ENCODE assay signal across 21 cellular contexts in genomic region chr16:67486805-67487204, GRCh38. TPM values are rescaled to one million over a fixed set of nuclear protein-coding genes. Genes with fewer than 3 reads are reported as not detected.
A peak's percentile ranks its signal among the peaks of the same experiment; 100 is the strongest.
DNase-seq lines count a peak whose midpoint lies in the region; ATAC-seq and TF ChIP-seq lines count a peak whose summit lies in the region.
"Had no signal": no experiment of that assay in that cellular context is flagged by ENCODE, and none has a peak within 500 bp of the region (broad histone marks: within the 10 kb centered on the region; RNA-seq: fewer than 3 reads in every experiment).

No MANE protein-coding gene starts in this region.

- no peaks in the 10 kb centered on the region for H4K20me1 ChIP-seq in IMR-90 (ENCODE audit: insufficient read depth, low read length)

- H3K4me1 ChIP-seq in IMR-90 (ENCODE audit: control insufficient read depth, insufficient read depth, low read length), result peaks cover 13% of the 10 kb centered on the region
- peaks cover 3 to 14% of the 10 kb centered on the region in 2 donors for H3K4me1 ChIP-seq in thyroid gland

- no peak for TF ChIP-seq CTCF in CD14-positive monocyte (IDR thresholded peaks at IDR 0.05)
- no peak for TF ChIP-seq CTCF in IMR-90 (conservative IDR thresholded peaks at IDR 0.05; ENCODE audit: low read depth, low read length)
- TF ChIP-seq CTCF in cardiac fibroblast (IDR thresholded peaks at IDR 0.05; ENCODE audit: low read depth, low read length), result no peak
- TF ChIP-seq CTCF in thyroid gland (IDR thresholded peaks at IDR 0.05), result no peak

- H3K36me3 ChIP-seq in IMR-90 (ENCODE audit: control insufficient read depth, insufficient read depth, low read length), result no peaks in the 10 kb centered on the region
- no peaks in the 10 kb centered on the region for H3K36me3 ChIP-seq in thyroid gland
- H3K36me3 ChIP-seq: thoracic aorta had no signal

- CTCF ChIA-PET in IMR-90 (lab: Yijun Ruan, JAX), result no interaction called here

- no peak overlapping the region for H3K18ac ChIP-seq in IMR-90 (ENCODE audit: low read depth, low read length)

- H3K9me1 ChIP-seq in IMR-90 (ENCODE audit: insufficient read depth, low read length), result no peaks in the 10 kb centered on the region

- peaks cover 0 to 20% of the 10 kb centered on the region in 2 experiments; a peak in 3 of 4 replicates for H3K79me1 ChIP-seq in IMR-90 (ENCODE audit: low read depth in 1 of 2, low read length in 2 of 2)

- H3K9me3 Mint-ChIP-seq in CD14-positive monocyte (no peaks in the 10 kb centered on the region), naive B cell (no peaks in the 10 kb centered on the region)
- H3K9me3 Mint-ChIP-seq: IgD-negative memory B cell; naive thymus-derived CD8-positive, alpha-beta T cell had no signal

- peak overlapping the region; percentile 41 for H2AFZ ChIP-seq in IMR-90 (replicated peaks; ENCODE audit: low read length, poor library complexity)
- H2AFZ ChIP-seq: GM23338 had no signal

- H4K5ac ChIP-seq in IMR-90 (ENCODE audit: low read depth, low read length), result no peak overlapping the region

- H2AK5ac ChIP-seq in IMR-90 (ENCODE audit: low read depth, low read length), result no peak overlapping the region

- WGBS in IMR-90 (ENCODE audit: extremely low coverage in 2 of 2, insufficient read length in 1 of 2), 2 experiments, result no CpG with 5 or more reads among the region's 3 CpGs
- 73 to 80% methylated on average over 3 of the region's 3 CpGs for WGBS in thyroid gland, 2 donors

- H4K91ac ChIP-seq in IMR-90 (ENCODE audit: insufficient read depth, low read depth, low read length), result no peak overlapping the region

- POLR2A ChIA-PET in IMR-90 (lab: Charles Lee; ENCODE audit: unreplicated experiment), result no interaction called here

- H3K27me3 Mint-ChIP-seq in CD14-positive monocyte (ENCODE audit: low read depth in 3 of 3) (peaks cover 0 to 7% (median 0%) of the 10 kb centered on the region in 3 donors), naive B cell (no peaks in the 10 kb centered on the region)
- H3K27me3 Mint-ChIP-seq: IgD-negative memory B cell; naive thymus-derived CD8-positive, alpha-beta T cell; progenitor cell of endocrine pancreas had no signal

- no peak overlapping the region for H3K23ac ChIP-seq in IMR-90 (ENCODE audit: low read depth, low read length)

- no peak for ATAC-seq in IMR-90 (ENCODE audit: low read depth)
- ATAC-seq in naive B cell (ENCODE audit: low read depth in 2 of 2), result no peak
- ATAC-seq: gastroesophageal sphincter; GM23338; naive thymus-derived CD8-positive, alpha-beta T cell had no signal

- H4K8ac ChIP-seq in IMR-90 (ENCODE audit: low read depth in 2 of 2, low read length in 2 of 2), result no peak overlapping the region

- intact Hi-C loops in CD14-positive monocyte (cut with micrococcal nuclease), result no loop called here
- intact Hi-C loops in IMR-90 (cut with micrococcal nuclease), result no loop called here
- intact Hi-C loops in thyroid gland (cut with DNase I), result no loop called here

- H3K9me3 ChIP-seq in IMR-90 (ENCODE audit: control insufficient read depth, insufficient read depth, low read length) (no peaks in the 10 kb centered on the region), thyroid gland (no peaks in the 10 kb centered on the region)
- H3K9me3 ChIP-seq: gastroesophageal sphincter, left ventricle myocardium inferior, thoracic aorta had no signal

- H3K4me3 Mint-ChIP-seq in CD14-positive monocyte (peak overlapping the region; percentile 20 to 35), naive B cell (peak overlapping the region in 4 of 8 donors; percentile 20 to 75 (median 52))
- H3K4me3 Mint-ChIP-seq: GM23338; naive thymus-derived CD8-positive, alpha-beta T cell had no signal

- no peak overlapping the region for H2AK9ac ChIP-seq in IMR-90 (replicated peaks; ENCODE audit: low read depth, low read length, poor library complexity)

- H3K4me3 ChIP-seq in IMR-90 (ENCODE audit: insufficient read depth, low read depth, low read length) (no peak overlapping the region), cardiac fibroblast (replicated peaks in 1 of 2; ENCODE audit: low read depth in 2 of 2, low read length in 2 of 2) (no peak overlapping the region), thyroid gland (replicated peaks in 1 of 3) (no peak overlapping the region)
- H3K4me3 ChIP-seq: coronary artery, gastroesophageal sphincter, GM23338, left ventricle myocardium inferior, thoracic aorta had no signal

- no TSS peak for BruUV-seq in IMR-90 (replicated peaks; lab: Mats Ljungman, UMichigan)

- H3K9ac ChIP-seq in IMR-90 (ENCODE audit: low read depth, low read length), result no peak overlapping the region

- no peak overlapping the region for H2BK120ac ChIP-seq in IMR-90 (ENCODE audit: low read depth, low read length)

- H3K36me3 Mint-ChIP-seq in CD14-positive monocyte (peaks cover 17 to 21% of the 10 kb centered on the region in 2 donors), naive B cell (peaks cover 0 to 7% of the 10 kb centered on the region in 2 donors)

- no peak overlapping the region for H3K27ac ChIP-seq in IMR-90 (ENCODE audit: insufficient read depth, low read length)
- no peak overlapping the region for H3K27ac ChIP-seq in thyroid gland
- H3K27ac ChIP-seq: coronary artery, left ventricle myocardium inferior, thoracic aorta had no signal

- dilution Hi-C loops in IMR-90 (cut with HindIII; ENCODE audit: low sequenced_read_pairs, unreplicated experiment), result no loop called here

- H2BK15ac ChIP-seq in IMR-90 (ENCODE audit: low read depth, low read length), result no peak overlapping the region

- DNase-seq in CD14-positive monocyte (ENCODE audit: low spot score) (peak; percentile 84), IMR-90 (no peak), cardiac fibroblast (ENCODE audit: low read depth in 2 of 2) (peak; percentile 24 to 35), naive B cell (no peak), activated gamma-delta T cell (lab: John Stamatoyannopoulos, UW) (no peak), retina (no peak), thyroid gland (no peak)
- DNase-seq: activated CD4-positive, CD25-positive, alpha-beta regulatory T cell; left ventricle myocardium inferior; naive thymus-derived CD8-positive, alpha-beta T cell; NCI-H1092 treated with DMSO at 0.1 percent for 48 hours; small intestine had no signal

- H3K27ac Mint-ChIP-seq in CD14-positive monocyte (peak overlapping the region; percentile 94 to 100 (median 99)), naive B cell (peak overlapping the region in 4 of 6 donors; percentile 12 to 97 (median 78))
- H3K27ac Mint-ChIP-seq: GM23338, progenitor cell of endocrine pancreas had no signal

- H3K56ac ChIP-seq in IMR-90 (ENCODE audit: extremely low read depth, insufficient read depth, low read length), result no peak overlapping the region

- TF ChIP-seq POLR2A in IMR-90 (IDR thresholded peaks at IDR 0.05; ENCODE audit: low read depth, low read length), result no peak
- no peak for TF ChIP-seq POLR2A in thyroid gland (IDR thresholded peaks at IDR 0.05)

- H3K27me3 ChIP-seq in IMR-90 (ENCODE audit: control insufficient read depth, insufficient read depth, low read length) (no peaks in the 10 kb centered on the region), thyroid gland (no peaks in the 10 kb centered on the region)
- H3K27me3 ChIP-seq: gastroesophageal sphincter had no signal

- no peak overlapping the region for H3K14ac ChIP-seq in IMR-90 (replicated peaks; ENCODE audit: low read depth, low read length)

- H3K4ac ChIP-seq in IMR-90 (ENCODE audit: low read depth, low read length), result no peak overlapping the region

- peaks cover 94% of the 10 kb centered on the region for H3K4me1 Mint-ChIP-seq in CD14-positive monocyte
- peaks cover 64 to 89% (median 77%) of the 10 kb centered on the region in 3 donors for H3K4me1 Mint-ChIP-seq in naive B cell

- H2BK20ac ChIP-seq in IMR-90 (ENCODE audit: low read depth, low read length), result no peak overlapping the region

- H2BK5ac ChIP-seq in IMR-90 (ENCODE audit: low read depth, low read length, poor library complexity, severe bottlenecking), result no peak overlapping the region

- H3K4me2 ChIP-seq in IMR-90 (ENCODE audit: low read depth, low read length), result no peak overlapping the region
- H3K4me2 ChIP-seq: GM23338 had no signal

- in situ Hi-C loops in IMR-90 (cut with MboI; ENCODE audit: low sequenced_read_pairs), result no loop called here

- no peak for TF ChIP-seq RAD21 in IMR-90 (IDR thresholded peaks at IDR 0.05; ENCODE audit: low read length)

RNA-seq across cellular contexts. Expression of gene AGRP, which starts 3.5 kb away (rescaled TPM):
- polyA plus RNA-seq in CD14-positive monocyte (under 1 TPM; 0.32 to 0.54 TPM), IMR-90 (2012; rRNA removed) (not detected in 2 replicates), naive B cell (ENCODE audit: low read depth in 6 of 6) (not detected)
- total RNA-seq in IMR-90 (2012; rRNA removed) (not detected in 2 replicates), thyroid gland (not detected)
- not detected in 2 replicates for polyA plus RNA-seq in IMR-90 (2012; cell fraction: cytosol; rRNA removed)
- polyA plus RNA-seq in IMR-90 (2012; cell fraction: nucleus; rRNA removed; ENCODE audit: low replicate concordance), result not detected in 2 replicates
- total RNA-seq: epithelial cell of proximal tubule; gastroesophageal sphincter; GM23338; left ventricle myocardium inferior; naive thymus-derived CD8-positive, alpha-beta T cell; progenitor cell of endocrine pancreas; T-helper 1 cell treated with Interleukin-12 subunit alpha and Interleukin-12 subunit beta and Interleukin-4 antibody, amounts not matched to agents 30 ng/mL and 1 ng/mL, for 36 hours; thoracic aorta had no signal
- polyA plus RNA-seq: BJ; GM23338; IgD-negative memory B cell; naive thymus-derived CD8-positive, alpha-beta T cell had no signal

RNA-seq across cellular contexts. Expression of gene ATP6V0D1, which starts 5.8 kb away (rescaled TPM):
- polyA plus RNA-seq in CD14-positive monocyte (100 to 1,000 TPM; 631 to 687 TPM), IMR-90 (2012; rRNA removed) (123 and 124 TPM in 2 replicates), naive B cell (ENCODE audit: low read depth in 6 of 6) (100 to 1,000 TPM; 136 to 255 (median 157) TPM)
- total RNA-seq in IMR-90 (2012; rRNA removed) (112 and 128 TPM in 2 replicates), thyroid gland (100 to 1,000 TPM; 110 to 238 (median 142) TPM)
- 207 and 212 TPM in 2 replicates for polyA plus RNA-seq in IMR-90 (2012; cell fraction: cytosol; rRNA removed)
- 94.6 and 127 TPM in 2 replicates for polyA plus RNA-seq in IMR-90 (2012; cell fraction: nucleus; rRNA removed; ENCODE audit: low replicate concordance)

RNA-seq across cellular contexts. Expression of gene RIPOR1, which starts 41.8 kb away (rescaled TPM):
- polyA plus RNA-seq in CD14-positive monocyte (10 to 100 TPM in 1 of 2 donors, 1 to 10 TPM in 1; 8.6 to 17.5 TPM), IMR-90 (2012; rRNA removed) (33.0 and 41.3 TPM in 2 replicates), naive B cell (ENCODE audit: low read depth in 6 of 6) (10 to 100 TPM in 5 of 6 donors, 1 to 10 TPM in 1; 3.4 to 34.5 (median 16.5) TPM)
- total RNA-seq in IMR-90 (2012; rRNA removed) (9.5 and 15.8 TPM in 2 replicates), thyroid gland (10 to 100 TPM; 21.3 to 57.1 (median 41.2) TPM)
- polyA plus RNA-seq in IMR-90 (2012; cell fraction: cytosol; rRNA removed), result 26.4 and 33.2 TPM in 2 replicates
- 96.6 and 172 TPM in 2 replicates for polyA plus RNA-seq in IMR-90 (2012; cell fraction: nucleus; rRNA removed; ENCODE audit: low replicate concordance)

RNA-seq across cellular contexts. Expression of gene HSD11B2, which starts 55.9 kb away (rescaled TPM):
- not detected for polyA plus RNA-seq in CD14-positive monocyte
- not detected in 2 replicates for total RNA-seq in IMR-90 (2012; rRNA removed)
- polyA plus RNA-seq in IMR-90 (2012; rRNA removed), result 0.26 and 0.27 TPM in 2 replicates
- 0.12 TPM in 1 of 2 replicates, not detected in the other for polyA plus RNA-seq in IMR-90 (2012; cell fraction: cytosol; rRNA removed)
- polyA plus RNA-seq in IMR-90 (2012; cell fraction: nucleus; rRNA removed; ENCODE audit: low replicate concordance), result 0.47 and 0.60 TPM in 2 replicates
- polyA plus RNA-seq in naive B cell (ENCODE audit: low read depth in 6 of 6), result not detected
- total RNA-seq in thyroid gland, result 10 to 100 TPM in 2 of 4 donors, 1 to 10 TPM in 2; 4.6 to 11.9 (median 9.0) TPM
- total RNA-seq: naive thymus-derived CD8-positive, alpha-beta T cell; T-helper 1 cell treated with Interleukin-12 subunit alpha and Interleukin-12 subunit beta and Interleukin-4 antibody, amounts not matched to agents 30 ng/mL and 1 ng/mL, for 36 hours; thoracic aorta had no signal
- polyA plus RNA-seq: IgD-negative memory B cell; naive thymus-derived CD8-positive, alpha-beta T cell had no signal

Comparison
In these comparisons a context has a peak if more than half of its experiments do, and no peak if none do; other contexts are left out.
1. DNase-seq: peak in CD14-positive monocyte (single experiment) and cardiac fibroblast (2 of 2); none in IMR-90 (single experiment), naive B cell (single experiment), activated gamma-delta T cell (single experiment), retina (single experiment) and thyroid gland (0 of 2).